8 cellular contexts compared by ENCODE assay signal in the genomic region with DNA sequence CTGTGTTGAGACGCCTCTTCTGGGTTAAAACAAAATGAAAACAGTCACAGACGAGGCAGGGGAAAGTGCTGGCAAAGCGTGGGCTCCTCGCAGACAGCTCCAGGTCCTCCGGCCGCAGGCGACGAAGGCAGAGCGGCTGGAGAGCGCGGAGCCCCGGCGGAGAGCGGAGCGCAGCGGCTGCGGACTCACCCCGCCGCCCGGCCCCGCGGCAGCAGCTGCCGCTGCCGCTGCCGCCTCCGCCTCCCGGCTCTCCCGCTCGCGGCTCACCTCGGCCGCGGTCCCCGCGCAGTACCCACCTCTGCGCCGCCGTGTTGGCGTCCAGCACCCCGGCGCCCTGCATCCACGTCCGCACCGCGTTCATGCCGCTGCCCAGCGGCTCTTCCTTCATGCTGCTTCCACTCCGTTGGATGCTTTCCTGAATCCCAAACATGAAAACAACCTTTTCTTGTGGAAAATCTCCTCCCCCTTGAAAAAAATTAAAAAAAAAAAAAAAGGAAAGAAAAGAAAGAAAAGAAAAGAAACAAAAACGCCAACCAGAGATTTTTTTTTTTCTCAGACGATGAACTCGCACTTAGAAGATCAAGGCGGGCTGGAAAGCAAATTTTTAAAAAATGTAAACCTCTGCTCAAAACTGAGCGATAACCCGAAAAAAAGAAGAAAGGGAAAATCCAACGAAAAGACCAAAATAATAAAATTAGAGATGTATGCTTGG. TPM values are rescaled to one million over a fixed set of nuclear protein-coding genes. Genes with fewer than 3 reads are reported as not detected.
A peak's percentile ranks its signal among the peaks of the same experiment; 100 is the strongest.
DNase-seq lines count a peak whose midpoint lies in the region; ATAC-seq lines count a peak whose summit lies in the region.

No MANE protein-coding gene starts in this region.

- no peaks in the 10 kb centered on the region for H3K36me3 Mint-ChIP-seq in naive thymus-derived CD8-positive, alpha-beta T cell

- POLR2A ChIA-PET in naive thymus-derived CD8-positive, alpha-beta T cell (lab: Charles Lee), result interaction anchor here (0.7 kb wide), 1 partner anchor 8 kb away, joined by 3 read pairs; no protein-coding TSS in a partner anchor

- H3K4me1 ChIP-seq in aorta (ENCODE audit: control insufficient read depth in 1 of 2, insufficient read depth in 2 of 2, low read length in 2 of 2), result no peaks in the 10 kb centered on the region

- H3K9me3 Mint-ChIP-seq in naive thymus-derived CD8-positive, alpha-beta T cell, result no peaks in the 10 kb centered on the region

- DNase-seq in ELR (ENCODE audit: low read depth) (peak; percentile 65), H4 (ENCODE audit: low spot score) (peak; percentile 28), NCI-H226 (peak; percentile 12), activated T-cell treated with anti-CD3 and anti-CD28 coated beads for 48 hours (ENCODE audit: low read depth) (peak; percentile 51), aorta (peak; percentile 62 to 78), pons (ENCODE audit: low spot score) (no peak)
- peak in 9 of 10 donors; percentile 26 to 62 (median 53) for DNase-seq in naive thymus-derived CD8-positive, alpha-beta T cell

- no peaks in the 10 kb centered on the region for H3K9me3 ChIP-seq in aorta (ENCODE audit: control insufficient read depth, low read length)

- peak overlapping the region; percentile 38 to 94 (median 79) for H3K27ac Mint-ChIP-seq in naive thymus-derived CD8-positive, alpha-beta T cell

- ATAC-seq in esophagus mucosa, result peak; percentile 16
- peak; percentile 62 to 63 for ATAC-seq in naive thymus-derived CD8-positive, alpha-beta T cell
- ATAC-seq in aorta (ENCODE audit: low FRiP score), result no peak

- no peaks in the 10 kb centered on the region for H3K36me3 ChIP-seq in aorta (ENCODE audit: control insufficient read depth in 1 of 2, insufficient read depth in 2 of 2, low read length in 1 of 2)

- peak overlapping the region; percentile 33 to 94 for H3K4me3 ChIP-seq in aorta (ENCODE audit: low read length in 2 of 2)

- H3K27me3 ChIP-seq in aorta (ENCODE audit: control insufficient read depth in 1 of 2, insufficient read depth in 2 of 2, low read length in 1 of 2), result no peaks in the 10 kb centered on the region

- peaks cover 31 to 76% (median 49%) of the 10 kb centered on the region in 4 donors for H3K4me1 Mint-ChIP-seq in naive thymus-derived CD8-positive, alpha-beta T cell

- peaks cover 21 to 51% (median 46%) of the 10 kb centered on the region in 5 donors for H3K27me3 Mint-ChIP-seq in naive thymus-derived CD8-positive, alpha-beta T cell

- WGBS in aorta, 2 donors, result 0 to 1% methylated on average over 48 to 55 of the region's 55 CpGs

- H3K27ac ChIP-seq in aorta (ENCODE audit: low read depth in 1 of 2, low read length in 2 of 2), result peak overlapping the region; percentile 57 to 83

- intact Hi-C loops in aorta (cut with DNase I), result loop anchor here (2.0 to 10.0 kb wide), 5 partner anchors 47 to 304 kb away; no protein-coding TSS in a partner anchor

- H3K4me3 Mint-ChIP-seq in naive thymus-derived CD8-positive, alpha-beta T cell, result peak overlapping the region; percentile 85 to 96 (median 92)

RNA-seq across cellular contexts. Expression of gene EBF1, which starts 0.5 kb away (rescaled TPM):
- 1.9 and 3.0 TPM in 2 replicates for total RNA-seq in H4 (2014; rRNA removed; shearing (Covaris generic))
- total RNA-seq in esophagus mucosa, result 2.3 TPM
- 1 to 10 TPM; 2.9 to 4.8 TPM for total RNA-seq in naive thymus-derived CD8-positive, alpha-beta T cell
- polyA plus RNA-seq in naive thymus-derived CD8-positive, alpha-beta T cell, result under 1 TPM in 2 of 3 donors, not detected in 1; 0.07 to 0.60 TPM
- 100 to 1,000 TPM in 1 of 2 donors, 10 to 100 TPM in 1; 75.6 to 103 TPM for total RNA-seq in aorta
- polyA plus RNA-seq in aorta, result 10 to 100 TPM in 1 of 2 donors, 1 to 10 TPM in 1; 5.9 to 25.1 TPM

Comparison
In these comparisons a context has a peak if more than half of its experiments do, and no peak if none do; other contexts are left out.
1. RNA of gene EBF1, which starts 0.5 kb away (total RNA-seq): 75.6 to 103 TPM in aorta; 2.9 to 4.8 TPM in naive thymus-derived CD8-positive, alpha-beta T cell, 2.3 TPM in esophagus mucosa (single experiment) and 1.9 to 3.0 TPM in H4; every median in the first group is over 10 times any median in the second.